ENCODE assay signal across 9 cellular contexts in genomic region chr4:19224820-19225219, GRCh38.
DNase-seq lines count a peak whose midpoint lies in the region; ATAC-seq and TF ChIP-seq lines count a peak whose summit lies in the region.
"Had no signal": no experiment of that assay in that cellular context is flagged by ENCODE, and none has a peak within 500 bp of the region (broad histone marks: within the 10 kb centered on the region; RNA-seq: fewer than 3 reads in every experiment).

No MANE protein-coding gene starts in this region.

- ATAC-seq in SK-N-SH treated with all-trans-retinoic acid at 6 μM for 48 hours = peak; percentile 57; the same call in 1 of the 3 replicates
- no peak for ATAC-seq in HG03442 (IDR thresholded peaks at IDR 0.05; ENCODE audit: unreplicated experiment)
- ATAC-seq in activated CD8-positive, alpha-beta memory T cell treated with anti-CD3 and anti-CD28 coated beads, Interleukin-2, amount 10 ng/mL, durations not matched to agents 7 days and 5 days = no peak

- H3K27ac Mint-ChIP-seq in activated CD8-positive, alpha-beta memory T cell treated with anti-CD3 and anti-CD28 coated beads, Interleukin-2, amount 10 ng/mL, durations not matched to agents 7 days and 5 days = no peak overlapping the region

- CTCF ChIA-PET in activated CD8-positive, alpha-beta memory T cell treated with anti-CD3 and anti-CD28 coated beads, Interleukin-2, amount 10 ng/mL, durations not matched to agents 7 days and 5 days (lab: Charles Lee) = no interaction called here

- no peaks in the 10 kb centered on the region for H3K36me3 Mint-ChIP-seq in activated CD8-positive, alpha-beta memory T cell treated with anti-CD3 and anti-CD28 coated beads, Interleukin-2, amount 10 ng/mL, durations not matched to agents 7 days and 5 days

- no peak overlapping the region for H3K4me3 Mint-ChIP-seq in activated CD8-positive, alpha-beta memory T cell treated with anti-CD3 and anti-CD28 coated beads, Interleukin-2, amount 10 ng/mL, durations not matched to agents 7 days and 5 days

- DNase-seq in COLO829 (ENCODE audit: low spot score) (peak; percentile 5), KG1 (lab: John Stamatoyannopoulos, UW) (peak; percentile 4), iris pigment epithelial cell (ENCODE audit: low read depth) (peak; percentile 41), C1 segment of cervical spinal cord (lab: John Stamatoyannopoulos, UW) (no peak), HUDEP-2 (lab: John Stamatoyannopoulos, UW; ENCODE audit: unreplicated experiment in 76 of 76) (no peak)
- no peak for DNase-seq in activated CD8-positive, alpha-beta memory T cell treated with anti-CD3 and anti-CD28 coated beads, Interleukin-2, amount 10 ng/mL, durations not matched to agents 7 days and 5 days
- DNase-seq: stimulated activated CD4-positive, alpha-beta T cell treated with anti-CD3 and anti-CD28 coated beads, Interleukin-4, amount 100 ng/mL, for 24 hours had no signal

- H3K4me1 Mint-ChIP-seq in activated CD8-positive, alpha-beta memory T cell treated with anti-CD3 and anti-CD28 coated beads, Interleukin-2, amount 10 ng/mL, durations not matched to agents 7 days and 5 days = no peaks in the 10 kb centered on the region

- H3K9me3 Mint-ChIP-seq in activated CD8-positive, alpha-beta memory T cell treated with anti-CD3 and anti-CD28 coated beads, Interleukin-2, amount 10 ng/mL, durations not matched to agents 7 days and 5 days (ENCODE audit: low read depth) = no peaks in the 10 kb centered on the region

- H3K27me3 Mint-ChIP-seq in activated CD8-positive, alpha-beta memory T cell treated with anti-CD3 and anti-CD28 coated beads, Interleukin-2, amount 10 ng/mL, durations not matched to agents 7 days and 5 days = no peaks in the 10 kb centered on the region

TF ChIP-seq in SK-N-SH treated with all-trans-retinoic acid at 6 μM for 48 hours, 23 proteins besides CTCF, POLR2A, EP300 and RAD21:
- TF ChIP-seq RARB (CRISPR knock-in tag; IDR thresholded peaks at IDR 0.05) (no peak), SNAI2 (CRISPR knock-in tag; IDR thresholded peaks at IDR 0.05) (no peak), TCF4 (CRISPR knock-in tag; IDR thresholded peaks at IDR 0.05; ENCODE audit: borderline replicate concordance) (no peak), ZFP30 (CRISPR knock-in tag; IDR thresholded peaks at IDR 0.05) (no peak), GLIS3 (CRISPR knock-in tag; IDR thresholded peaks at IDR 0.05) (no peak), PPARA (CRISPR knock-in tag; IDR thresholded peaks at IDR 0.05; ENCODE audit: borderline replicate concordance) (no peak), CSRNP3 (CRISPR knock-in tag; IDR thresholded peaks at IDR 0.05) (no peak), ZNF70 (CRISPR knock-in tag; IDR thresholded peaks at IDR 0.05) (no peak), TSHZ2 (CRISPR knock-in tag; IDR thresholded peaks at IDR 0.05) (no peak), ZNF8 (CRISPR knock-in tag; IDR thresholded peaks at IDR 0.05) (no peak), ARNTL (CRISPR knock-in tag; IDR thresholded peaks at IDR 0.05; ENCODE audit: borderline replicate concordance, low read depth) (no peak), TOX (CRISPR knock-in tag; IDR thresholded peaks at IDR 0.05; ENCODE audit: borderline replicate concordance) (no peak), BACH2 (CRISPR knock-in tag; IDR thresholded peaks at IDR 0.05; ENCODE audit: borderline replicate concordance) (no peak), POU6F1 (CRISPR knock-in tag; IDR thresholded peaks at IDR 0.05; ENCODE audit: borderline replicate concordance, low read depth) (no peak)
- TF ChIP-seq, protein P1, sequence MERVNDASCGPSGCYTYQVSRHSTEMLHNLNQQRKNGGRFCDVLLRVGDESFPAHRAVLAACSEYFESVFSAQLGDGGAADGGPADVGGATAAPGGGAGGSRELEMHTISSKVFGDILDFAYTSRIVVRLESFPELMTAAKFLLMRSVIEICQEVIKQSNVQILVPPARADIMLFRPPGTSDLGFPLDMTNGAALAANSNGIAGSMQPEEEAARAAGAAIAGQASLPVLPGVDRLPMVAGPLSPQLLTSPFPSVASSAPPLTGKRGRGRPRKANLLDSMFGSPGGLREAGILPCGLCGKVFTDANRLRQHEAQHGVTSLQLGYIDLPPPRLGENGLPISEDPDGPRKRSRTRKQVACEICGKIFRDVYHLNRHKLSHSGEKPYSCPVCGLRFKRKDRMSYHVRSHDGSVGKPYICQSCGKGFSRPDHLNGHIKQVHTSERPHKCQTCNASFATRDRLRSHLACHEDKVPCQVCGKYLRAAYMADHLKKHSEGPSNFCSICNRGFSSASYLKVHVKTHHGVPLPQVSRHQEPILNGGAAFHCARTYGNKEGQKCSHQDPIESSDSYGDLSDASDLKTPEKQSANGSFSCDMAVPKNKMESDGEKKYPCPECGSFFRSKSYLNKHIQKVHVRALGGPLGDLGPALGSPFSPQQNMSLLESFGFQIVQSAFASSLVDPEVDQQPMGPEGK (CRISPR knock-in tag; IDR thresholded peaks at IDR 0.05; ENCODE audit: borderline replicate concordance) = no peak

Comparison
In these comparisons a context has a peak if more than half of its experiments do, and no peak if none do; other contexts are left out.
1. DNase-seq: peak in COLO829 (single experiment), KG1 (single experiment) and iris pigment epithelial cell (single experiment); none in C1 segment of cervical spinal cord (0 of 14), HUDEP-2 (0 of 76) and activated CD8-positive, alpha-beta memory T cell treated with anti-CD3 and anti-CD28 coated beads, Interleukin-2, amount 10 ng/mL, durations not matched to agents 7 days and 5 days (single experiment).